22 cellular contexts compared by ENCODE assay signal in genomic region chr17:17636456-17636855, GRCh38. TPM values are rescaled to one million over a fixed set of nuclear protein-coding genes. Genes with fewer than 3 reads are reported as not detected.
DNase-seq lines count a peak whose midpoint lies in the region; ATAC-seq and TF ChIP-seq lines count a peak whose summit lies in the region.
"Had no signal": no experiment of that assay in that cellular context is flagged by ENCODE, and none has a peak within 500 bp of the region (broad histone marks: within the 10 kb centered on the region; RNA-seq: fewer than 3 reads in every experiment).

No MANE protein-coding gene starts in this region.

- TF ChIP-seq CTCF in CD14-positive monocyte (IDR thresholded peaks at IDR 0.05) (no peak), fibroblast of lung (conservative IDR thresholded peaks at IDR 0.05 in 1 of 2, IDR thresholded peaks at IDR 0.05 in 1 of 2; ENCODE audit: low read depth in 1 of 2, low read length in 2 of 2) (no peak), nephron (IDR thresholded peaks at IDR 0.05; ENCODE audit: unreplicated experiment in 3 of 3) (no peak)

- H3K79me2 ChIP-seq in fibroblast of lung (ENCODE audit: control insufficient read depth, insufficient read depth, low read length), result no peaks in the 10 kb centered on the region

- H3K27ac ChIP-seq in fibroblast of lung (ENCODE audit: insufficient read depth, low read length), result no peak overlapping the region
- H3K27ac ChIP-seq: 22Rv1, SJSA1 had no signal

- H3K4me3 Mint-ChIP-seq in CD14-positive monocyte (no peak overlapping the region), nephron (no peak overlapping the region)
- H3K4me3 Mint-ChIP-seq in activated CD4-positive, alpha-beta memory T cell treated with anti-CD3 and anti-CD28 coated beads, Interleukin-2, amount 10 ng/mL, durations not matched to agents 7 days and 5 days, result no peak overlapping the region

- ATAC-seq in HG03457 (IDR thresholded peaks at IDR 0.05; ENCODE audit: unreplicated experiment) (no peak), GM21526 (IDR thresholded peaks at IDR 0.05; ENCODE audit: low FRiP score, unreplicated experiment) (no peak)
- ATAC-seq: HepG2, K562, PC-3, Right ventricle myocardium inferior had no signal

- no peaks in the 10 kb centered on the region for H3K9me3 ChIP-seq in fibroblast of lung (ENCODE audit: control insufficient read depth, insufficient read depth, low read depth, low read length)
- H3K9me3 ChIP-seq: BE2C had no signal

- CTCF ChIA-PET in activated CD4-positive, alpha-beta memory T cell treated with anti-CD3 and anti-CD28 coated beads, Interleukin-2, amount 10 ng/mL, durations not matched to agents 7 days and 5 days (lab: Charles Lee), result no interaction called here

- H3K27ac Mint-ChIP-seq in CD14-positive monocyte (peak overlapping the region; percentile 70 to 87 (median 80)), nephron (peak overlapping the region in 2 of 3 experiments; percentile 17 to 64)
- no peak overlapping the region for H3K27ac Mint-ChIP-seq in activated CD4-positive, alpha-beta memory T cell treated with anti-CD3 and anti-CD28 coated beads, Interleukin-2, amount 10 ng/mL, durations not matched to agents 7 days and 5 days

- H3K27me3 Mint-ChIP-seq in CD14-positive monocyte (ENCODE audit: low read depth in 3 of 3) (peaks cover 0 to 2% (median 1%) of the 10 kb centered on the region in 3 donors), nephron (ENCODE audit: low read depth) (peaks cover 8% of the 10 kb centered on the region)
- H3K27me3 Mint-ChIP-seq in activated CD4-positive, alpha-beta memory T cell treated with anti-CD3 and anti-CD28 coated beads, Interleukin-2, amount 10 ng/mL, durations not matched to agents 7 days and 5 days, result peaks cover 4% of the 10 kb centered on the region

- POLR2A ChIA-PET in activated CD4-positive, alpha-beta memory T cell treated with anti-CD3 and anti-CD28 coated beads, Interleukin-2, amount 10 ng/mL, durations not matched to agents 7 days and 5 days (lab: Charles Lee), result no interaction called here

- no peak overlapping the region for H3K4me2 ChIP-seq in fibroblast of lung (ENCODE audit: extremely low read depth, insufficient read depth, low read length)

- H3K4me1 Mint-ChIP-seq in CD14-positive monocyte, result peaks cover 75% of the 10 kb centered on the region
- peaks cover 11% of the 10 kb centered on the region for H3K4me1 Mint-ChIP-seq in nephron
- no peaks in the 10 kb centered on the region for H3K4me1 Mint-ChIP-seq in activated CD4-positive, alpha-beta memory T cell treated with anti-CD3 and anti-CD28 coated beads, Interleukin-2, amount 10 ng/mL, durations not matched to agents 7 days and 5 days

- H3K36me3 Mint-ChIP-seq in CD14-positive monocyte (peaks cover 5 to 6% of the 10 kb centered on the region in 2 donors), nephron (ENCODE audit: low read depth) (no peaks in the 10 kb centered on the region)
- H3K36me3 Mint-ChIP-seq in activated CD4-positive, alpha-beta memory T cell treated with anti-CD3 and anti-CD28 coated beads, Interleukin-2, amount 10 ng/mL, durations not matched to agents 7 days and 5 days (ENCODE audit: low read depth), result no peaks in the 10 kb centered on the region

- intact Hi-C loops in CD14-positive monocyte (cut with micrococcal nuclease), result no loop called here

- no peak overlapping the region for H2AFZ ChIP-seq in fibroblast of lung (ENCODE audit: low read length)

- H3K4me1 ChIP-seq in fibroblast of lung (ENCODE audit: control insufficient read depth, extremely low read depth, insufficient read depth, low read length), result no peaks in the 10 kb centered on the region
- H3K4me1 ChIP-seq: BE2C, SJSA1 had no signal

- H3K36me3 ChIP-seq in fibroblast of lung (ENCODE audit: control insufficient read depth, insufficient read depth, low read length), result no peaks in the 10 kb centered on the region
- H3K36me3 ChIP-seq: BE2C, SJSA1 had no signal

- H3K4me3 ChIP-seq in fibroblast of lung (replicated peaks in 1 of 4; ENCODE audit: control extremely low read depth in 1 of 4, insufficient read depth in 1 of 4, low read depth in 3 of 4, low read length in 4 of 4), result no peak overlapping the region
- H3K4me3 ChIP-seq: K562, SJSA1 had no signal

- peaks cover 2% of the 10 kb centered on the region for H3K27me3 ChIP-seq in fibroblast of lung (ENCODE audit: control insufficient read depth, insufficient read depth, low read length)
- H3K27me3 ChIP-seq: BE2C, SJSA1 had no signal

- no peak overlapping the region for H3K9ac ChIP-seq in fibroblast of lung (ENCODE audit: insufficient read depth, low read length)

- H3K9me3 Mint-ChIP-seq in CD14-positive monocyte (peaks cover 15 to 39% (median 30%) of the 10 kb centered on the region in 7 donors), nephron (no peaks in the 10 kb centered on the region)
- no peaks in the 10 kb centered on the region for H3K9me3 Mint-ChIP-seq in activated CD4-positive, alpha-beta memory T cell treated with anti-CD3 and anti-CD28 coated beads, Interleukin-2, amount 10 ng/mL, durations not matched to agents 7 days and 5 days

- no peaks in the 10 kb centered on the region for H4K20me1 ChIP-seq in fibroblast of lung (ENCODE audit: control insufficient read depth, extremely low read depth, insufficient read depth, low read length)

- DNase-seq in CD14-positive monocyte (ENCODE audit: low spot score) (no peak), astrocyte of the hippocampus (ENCODE audit: low read depth, low spot score) (peak; percentile 51), fibroblast of lung (ENCODE audit: low read depth in 2 of 2) (peak; percentile 7 to 18), occipital lobe (lab: John Stamatoyannopoulos, UW) (no peak)
- DNase-seq in activated CD4-positive, alpha-beta memory T cell treated with anti-CD3 and anti-CD28 coated beads, Interleukin-2, amount 10 ng/mL, durations not matched to agents 7 days and 5 days, result no peak
- DNase-seq: BE2C; H7; NCI-H1105 treated with DMSO at 0.1 percent for 48 hours; NCI-H146; NCI-H2029; NCI-H526; NCI-H82; NK-92 treated with Interleukin-12 subunit alpha and Interleukin-12 subunit beta, amount 100 ng/mL, for 24 hours; PC-3 had no signal

RNA-seq across cellular contexts. Expression of gene RAI1, which starts 44.8 kb away (rescaled TPM):
- polyA plus RNA-seq in CD14-positive monocyte, result 1 to 10 TPM in 1 of 2 donors, under 1 TPM in 1; 0.89 to 1.5 TPM
- total RNA-seq in fibroblast of lung, result 4.1 and 6.6 TPM in 2 replicates
- polyA plus RNA-seq in fibroblast of lung, result 2.1 TPM in 2 replicates
- polyA plus RNA-seq in fibroblast of lung (2012), result 10.3 and 10.4 TPM in 2 replicates
- 9.3 and 9.7 TPM in 2 replicates for polyA minus RNA-seq in fibroblast of lung (ENCODE audit: low replicate concordance)
- total RNA-seq in occipital lobe, result 14.3 TPM
- total RNA-seq in activated CD4-positive, alpha-beta memory T cell treated with anti-CD3 and anti-CD28 coated beads, Interleukin-2, amount 10 ng/mL, durations not matched to agents 7 days and 5 days, result 10 to 100 TPM; 16.7 TPM

RNA-seq across cellular contexts. Expression of gene PEMT, which starts 44.9 kb away (rescaled TPM):
- polyA plus RNA-seq in CD14-positive monocyte (10 to 100 TPM; 38.4 to 41.0 TPM), fibroblast of lung (18.2 and 18.6 TPM in 2 replicates)
- total RNA-seq in fibroblast of lung (17.5 and 18.0 TPM in 2 replicates), occipital lobe (15.3 TPM)
- 23.9 and 30.4 TPM in 2 replicates for polyA plus RNA-seq in fibroblast of lung (2012)
- 38.6 TPM in 2 replicates for polyA minus RNA-seq in fibroblast of lung (ENCODE audit: low replicate concordance)
- total RNA-seq in activated CD4-positive, alpha-beta memory T cell treated with anti-CD3 and anti-CD28 coated beads, Interleukin-2, amount 10 ng/mL, durations not matched to agents 7 days and 5 days, result 10 to 100 TPM; 17.2 to 22.0 TPM

Comparison
In these comparisons a context has a peak if more than half of its experiments do, and no peak if none do; other contexts are left out.
1. DNase-seq: peak in astrocyte of the hippocampus (single experiment) and fibroblast of lung (2 of 2); none in CD14-positive monocyte (single experiment), occipital lobe (single experiment) and activated CD4-positive, alpha-beta memory T cell treated with anti-CD3 and anti-CD28 coated beads, Interleukin-2, amount 10 ng/mL, durations not matched to agents 7 days and 5 days (single experiment).